In genomic region chr5:52674815-52675545, GRCh38 we compare ENCODE assay signal across 16 cellular contexts.
DNase-seq lines count a peak whose midpoint lies in the region; ATAC-seq and TF ChIP-seq lines count a peak whose summit lies in the region.
"Had no signal": no experiment of that assay in that cellular context is flagged by ENCODE, and none has a peak within 500 bp of the region (broad histone marks: within the 10 kb centered on the region; RNA-seq: fewer than 3 reads in every experiment).

No MANE protein-coding gene starts in this region.

- peak overlapping the region; percentile 65 for H3K27ac ChIP-seq in PC-3 (ENCODE audit: low read length)
- peak overlapping the region; percentile 62 for H3K27ac ChIP-seq in parathyroid adenoma
- H3K27ac ChIP-seq: body of pancreas, neutrophil had no signal

- H3K4me2 ChIP-seq in PC-3 (ENCODE audit: low read length) (peak overlapping the region; percentile 48), parathyroid adenoma (ENCODE audit: low read length) (no peak overlapping the region)

- peaks cover 12% of the 10 kb centered on the region for H3K4me1 ChIP-seq in PC-3 (ENCODE audit: insufficient read depth, low read length)
- H3K4me1 ChIP-seq in parathyroid adenoma, result peaks cover 34% of the 10 kb centered on the region
- H3K4me1 ChIP-seq: body of pancreas had no signal

- intact Hi-C loops in PC-3 (cut with micrococcal nuclease), result no loop called here

- peak; percentile 62 for DNase-seq in Daoy (ENCODE audit: low read depth)
- peak; percentile 67 for DNase-seq in PC-3
- peak; percentile 62 for DNase-seq in epithelial cell of esophagus (ENCODE audit: low read depth)
- DNase-seq in stimulated activated CD4-positive, alpha-beta T cell treated with anti-CD3 and anti-CD28 coated beads, Interleukin-4, amount 100 ng/mL, for 1 hour, result no peak
- no peak for DNase-seq in hypothalamus (lab: John Stamatoyannopoulos, UW)
- no peak for DNase-seq in NCI-H187 (lab: John Stamatoyannopoulos, UW)
- DNase-seq: activated CD4-positive, alpha-beta T cell treated with anti-CD3 and anti-CD28 coated beads for 36 hours; activated T-cell treated with anti-CD3 and anti-CD28 coated beads, Interleukin-2, amount 50 U/mL, for 72 hours; body of pancreas; CD8-positive, alpha-beta T cell; NCI-H187 treated with DMSO at 0.1 percent for 48 hours; stimulated activated CD4-positive, alpha-beta T cell treated with anti-CD3 and anti-CD28 coated beads, Interleukin-2, amount 100 ng/mL, for 48 hours; stimulated activated naive CD8-positive, alpha-beta T cell treated with anti-CD3 and anti-CD28 coated beads, Interleukin-15, Interleukin-2, amounts not matched to agents 100 U/mL and 50 U/mL, for 24 hours had no signal

- H3K79me2 ChIP-seq in PC-3 (ENCODE audit: low read length) (no peaks in the 10 kb centered on the region), parathyroid adenoma (no peaks in the 10 kb centered on the region)

- H4K20me1 ChIP-seq in PC-3 (ENCODE audit: low read length), result no peaks in the 10 kb centered on the region

- TF ChIP-seq CTCF in PC-3 (conservative IDR thresholded peaks at IDR 0.05; ENCODE audit: low read depth, low read length), result no peak
- no peak for TF ChIP-seq CTCF in epithelial cell of esophagus (IDR thresholded peaks at IDR 0.05; ENCODE audit: insufficient read depth, low read depth, low read length, missing control alignments)
- TF ChIP-seq CTCF in parathyroid adenoma (IDR thresholded peaks at IDR 0.05), result no peak

- H3K9ac ChIP-seq in PC-3 (ENCODE audit: low read length), result no peak overlapping the region
- H3K9ac ChIP-seq in parathyroid adenoma, result no peak overlapping the region

- H3K9me2 ChIP-seq in PC-3 (replicated peaks; ENCODE audit: low read length), result no peaks in the 10 kb centered on the region

- H3K27me3 ChIP-seq in PC-3 (ENCODE audit: low read length) (no peaks in the 10 kb centered on the region), parathyroid adenoma (ENCODE audit: control insufficient read depth, insufficient read depth, low read length) (no peaks in the 10 kb centered on the region)
- H3K27me3 ChIP-seq: body of pancreas, neutrophil had no signal

- CTCF ChIA-PET in PC-3 (lab: Charles Lee), result no interaction called here

- no peaks in the 10 kb centered on the region for H3K36me3 ChIP-seq in PC-3 (ENCODE audit: low read depth, low read length)
- no peaks in the 10 kb centered on the region for H3K36me3 ChIP-seq in parathyroid adenoma (ENCODE audit: control insufficient read depth, insufficient read depth, low read length)
- H3K36me3 ChIP-seq: neutrophil had no signal

- H3F3A ChIP-seq in PC-3 (ENCODE audit: low read length, unreplicated experiment), result no peaks in the 10 kb centered on the region

- no peak overlapping the region for H2AFZ ChIP-seq in PC-3 (ENCODE audit: low read length)
- H2AFZ ChIP-seq in parathyroid adenoma, result peak overlapping the region; percentile 48

- ATAC-seq in PC-3, result peak; percentile 92
- ATAC-seq in HG03432 (IDR thresholded peaks at IDR 0.05; ENCODE audit: unreplicated experiment), result no peak
- ATAC-seq: activated CD4-positive, alpha-beta T cell treated with anti-CD3 and anti-CD28 coated beads for 36 hours; activated T-cell treated with anti-CD3 and anti-CD28 coated beads, Interleukin-2, amount 50 U/mL, for 72 hours; body of pancreas; CD8-positive, alpha-beta T cell; stimulated activated naive CD8-positive, alpha-beta T cell treated with anti-CD3 and anti-CD28 coated beads, Interleukin-15, Interleukin-2, amounts not matched to agents 100 U/mL and 50 U/mL, for 24 hours had no signal

- no peak overlapping the region for H3K4me3 ChIP-seq in PC-3 (ENCODE audit: low read length)
- no peak overlapping the region for H3K4me3 ChIP-seq in epithelial cell of esophagus (ENCODE audit: low read length)
- H3K4me3 ChIP-seq in parathyroid adenoma (ENCODE audit: low read depth, low read length), result no peak overlapping the region
- H3K4me3 ChIP-seq: body of pancreas had no signal

- POLR2A ChIA-PET in PC-3 (lab: Charles Lee; ENCODE audit: unreplicated experiment), result no interaction called here

- no TSS peak for BruUV-seq in PC-3 (replicated peaks; lab: Mats Ljungman, UMichigan)

- H3K9me3 ChIP-seq in PC-3 (ENCODE audit: low read length) (no peaks in the 10 kb centered on the region), parathyroid adenoma (ENCODE audit: control insufficient read depth, low read length) (no peaks in the 10 kb centered on the region)
- H3K9me3 ChIP-seq: body of pancreas, neutrophil had no signal

Comparison
In these comparisons a context has a peak if more than half of its experiments do, and no peak if none do; other contexts are left out.
1. DNase-seq: peak in Daoy (single experiment), PC-3 (single experiment) and epithelial cell of esophagus (single experiment); none in stimulated activated CD4-positive, alpha-beta T cell treated with anti-CD3 and anti-CD28 coated beads, Interleukin-4, amount 100 ng/mL, for 1 hour (single experiment), hypothalamus (0 of 51) and NCI-H187 (0 of 2).